Comparison of ENCODE assay signal across 8 cellular contexts in the genomic region with DNA sequence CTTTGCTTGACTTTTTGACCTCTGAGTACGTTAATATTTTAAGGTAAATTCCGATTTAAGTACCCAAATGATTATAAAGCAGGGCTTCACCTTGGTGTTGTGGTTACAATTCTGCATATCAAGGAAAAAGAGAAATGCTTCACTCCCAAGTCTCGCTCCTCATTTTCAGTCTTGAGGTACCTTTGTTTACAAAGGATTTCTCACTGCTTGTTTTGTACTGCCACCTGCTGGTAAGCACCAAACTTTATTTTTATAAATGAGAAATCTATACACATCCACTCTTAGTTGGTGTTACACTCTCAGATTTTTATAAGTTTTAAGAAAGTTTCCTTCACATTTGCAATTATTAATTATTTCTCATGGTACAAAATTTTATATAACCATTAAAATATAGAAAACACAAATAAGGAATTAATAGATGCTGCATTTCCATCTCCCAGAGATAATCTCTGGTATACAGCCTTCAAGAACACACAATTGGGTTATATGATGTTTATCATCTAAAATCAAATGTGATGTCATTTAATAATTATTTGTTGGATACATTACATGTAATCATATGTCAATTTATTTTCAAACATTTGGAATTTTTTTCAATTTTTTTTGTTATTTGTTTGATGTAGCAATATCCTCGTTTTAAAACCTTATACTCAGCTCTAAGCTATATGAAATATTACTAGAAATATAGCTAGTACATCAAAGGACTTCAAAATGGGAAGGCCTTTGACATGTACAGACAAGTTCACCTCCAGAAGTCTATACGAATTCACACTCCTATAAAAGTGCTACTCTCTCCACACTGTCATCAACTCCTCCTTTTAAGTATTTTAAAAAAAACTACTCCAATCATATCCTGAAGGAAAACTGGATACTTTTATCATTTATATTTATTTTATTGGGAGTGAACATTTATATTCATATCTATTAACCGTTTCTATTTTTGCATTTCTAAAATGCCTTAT.
DNase-seq lines count a peak whose midpoint lies in the region; ATAC-seq and TF ChIP-seq lines count a peak whose summit lies in the region.

No MANE protein-coding gene starts in this region.

- TF ChIP-seq RAD21 in IMR-90 (IDR thresholded peaks at IDR 0.05; ENCODE audit: low read length), result peak; percentile 78

- WGBS in IMR-90 (ENCODE audit: extremely low coverage in 2 of 2, insufficient read length in 1 of 2), 2 experiments, result no CpG with 5 or more reads among the region's 6 CpGs
- 37% methylated on average over 6 of the region's 6 CpGs for WGBS in esophagus muscularis mucosa
- WGBS in prostate gland, result 21% methylated on average over 6 of the region's 6 CpGs

- peak; percentile 69 for ATAC-seq in GM18867 (IDR thresholded peaks at IDR 0.05; ENCODE audit: unreplicated experiment)
- ATAC-seq in IMR-90 (ENCODE audit: low read depth), result peak; percentile 79
- ATAC-seq in GM19452 (IDR thresholded peaks at IDR 0.05; ENCODE audit: unreplicated experiment), result no peak
- no peak for ATAC-seq in GM19397 (IDR thresholded peaks at IDR 0.05; ENCODE audit: unreplicated experiment)

- no peak for TF ChIP-seq EP300 in esophagus muscularis mucosa (IDR thresholded peaks at IDR 0.05)

- no peak overlapping the region for H3K23ac ChIP-seq in IMR-90 (ENCODE audit: low read depth, low read length)

- no peak overlapping the region for H2AK9ac ChIP-seq in IMR-90 (replicated peaks; ENCODE audit: low read depth, low read length, poor library complexity)

- H3K18ac ChIP-seq in IMR-90 (ENCODE audit: low read depth, low read length), result no peak overlapping the region

- H3K4me1 ChIP-seq in IMR-90 (ENCODE audit: control insufficient read depth, insufficient read depth, low read length) (no peaks in the 10 kb centered on the region), esophagus muscularis mucosa (no peaks in the 10 kb centered on the region), prostate gland (replicated peaks) (no peaks in the 10 kb centered on the region)

- H2AK5ac ChIP-seq in IMR-90 (ENCODE audit: low read depth, low read length), result no peak overlapping the region

- no peak overlapping the region for H4K5ac ChIP-seq in IMR-90 (ENCODE audit: low read depth, low read length)

- intact Hi-C loops in IMR-90 (cut with micrococcal nuclease), result loop anchor here (1.0 to 5.0 kb wide), 2 partner anchors 256 to 995 kb away; no protein-coding TSS in a partner anchor
- intact Hi-C loops in esophagus muscularis mucosa (cut with DNase I), result loop anchor here (5.0 kb wide), 2 partner anchors 251 to 996 kb away; no protein-coding TSS in a partner anchor
- intact Hi-C loops in prostate gland (cut with DNase I), result loop anchor here (10.0 kb wide), 1 partner anchor 994 kb away; no protein-coding TSS in a partner anchor

- dilution Hi-C loops in IMR-90 (cut with HindIII; ENCODE audit: low sequenced_read_pairs, unreplicated experiment), result no loop called here

- POLR2A ChIA-PET in BJ (lab: Charles Lee) (no interaction called here), IMR-90 (lab: Charles Lee; ENCODE audit: unreplicated experiment) (no interaction called here)

- H3K36me3 ChIP-seq in BJ (ENCODE audit: control insufficient read depth, insufficient read depth, low read length), result no peaks in the 10 kb centered on the region
- H3K36me3 ChIP-seq in IMR-90 (ENCODE audit: control insufficient read depth, insufficient read depth, low read length), result no peaks in the 10 kb centered on the region
- no peaks in the 10 kb centered on the region for H3K36me3 ChIP-seq in esophagus muscularis mucosa
- no peaks in the 10 kb centered on the region for H3K36me3 ChIP-seq in prostate gland

- H3K27me3 ChIP-seq in BJ (ENCODE audit: control insufficient read depth, insufficient read depth, low read length) (peaks cover 3% of the 10 kb centered on the region; the same call in 1 of the 2 replicates), IMR-90 (ENCODE audit: control insufficient read depth, insufficient read depth, low read length) (no peaks in the 10 kb centered on the region), esophagus muscularis mucosa (no peaks in the 10 kb centered on the region), prostate gland (replicated peaks; ENCODE audit: insufficient read depth) (no peaks in the 10 kb centered on the region)

- H3K9ac ChIP-seq in IMR-90 (ENCODE audit: low read depth, low read length), result no peak overlapping the region

- no peak overlapping the region for H4K8ac ChIP-seq in IMR-90 (ENCODE audit: low read depth in 2 of 2, low read length in 2 of 2)

- H3K9me3 ChIP-seq in IMR-90 (ENCODE audit: control insufficient read depth, insufficient read depth, low read length) (no peaks in the 10 kb centered on the region), esophagus muscularis mucosa (peaks cover 0 to 4% (median 0%) of the 10 kb centered on the region in 4 donors), prostate gland (no peaks in the 10 kb centered on the region)

- in situ Hi-C loops in IMR-90 (cut with MboI; ENCODE audit: low sequenced_read_pairs), result loop anchor here (25.0 kb wide), 1 partner anchor 256 kb away; no protein-coding TSS in a partner anchor

- peak; percentile 70 for TF ChIP-seq CTCF in BJ (IDR thresholded peaks at IDR 0.05; ENCODE audit: insufficient read depth, low read depth, low read length)
- peak; percentile 79 for TF ChIP-seq CTCF in IMR-90 (conservative IDR thresholded peaks at IDR 0.05; ENCODE audit: low read depth, low read length)
- TF ChIP-seq CTCF in esophagus muscularis mucosa (IDR thresholded peaks at IDR 0.05), result peak; percentile 47 to 65 (median 62)
- peak; percentile 20 to 72 (median 68) for TF ChIP-seq CTCF in prostate gland (IDR thresholded peaks at IDR 0.05)

- no peaks in the 10 kb centered on the region for H4K20me1 ChIP-seq in IMR-90 (ENCODE audit: insufficient read depth, low read length)

- H3K79me1 ChIP-seq in IMR-90 (ENCODE audit: low read depth in 1 of 2, low read length in 2 of 2), result no peaks in the 10 kb centered on the region

- no peak overlapping the region for H2BK120ac ChIP-seq in IMR-90 (ENCODE audit: low read depth, low read length)

- BruUV-seq in IMR-90 (replicated peaks; lab: Mats Ljungman, UMichigan), result no TSS peak

- H3K9me1 ChIP-seq in IMR-90 (ENCODE audit: insufficient read depth, low read length), result no peaks in the 10 kb centered on the region

- H2BK5ac ChIP-seq in IMR-90 (ENCODE audit: low read depth, low read length, poor library complexity, severe bottlenecking), result no peak overlapping the region

- no peak overlapping the region for H2AFZ ChIP-seq in IMR-90 (replicated peaks; ENCODE audit: low read length, poor library complexity)

- no peak for DNase-seq in BJ (ENCODE audit: low read depth)
- peak; percentile 52 for DNase-seq in IMR-90
- DNase-seq in RKO (ENCODE audit: low spot score), result peak; percentile 69
- DNase-seq in esophagus muscularis mucosa (ENCODE audit: extremely low spot score), result no peak
- DNase-seq in prostate gland (ENCODE audit: low spot score), result peak; percentile 11

- TF ChIP-seq POLR2A in IMR-90 (IDR thresholded peaks at IDR 0.05; ENCODE audit: low read depth, low read length) (no peak), esophagus muscularis mucosa (IDR thresholded peaks at IDR 0.05; ENCODE audit: low read depth) (no peak), prostate gland (IDR thresholded peaks at IDR 0.05) (no peak)

- peak overlapping the region; percentile 19; the same call in 1 of the 2 replicates for H3K4me2 ChIP-seq in IMR-90 (ENCODE audit: low read depth, low read length)

- no peak overlapping the region for H4K91ac ChIP-seq in IMR-90 (ENCODE audit: insufficient read depth, low read depth, low read length)

- CTCF ChIA-PET in BJ (lab: Yijun Ruan, JAX), result interaction anchor here (0.6 to 6.8 kb wide), 14 partner anchors 11 to 995 kb away, joined by 3 to 181 read pairs (median 3); no protein-coding TSS in a partner anchor
- CTCF ChIA-PET in IMR-90 (lab: Yijun Ruan, JAX), result interaction anchor here (2.4 kb wide), 1 partner anchor 995 kb away, joined by 13 read pairs; no protein-coding TSS in a partner anchor

- no peak overlapping the region for H3K4ac ChIP-seq in IMR-90 (ENCODE audit: low read depth, low read length)

- H3K56ac ChIP-seq in IMR-90 (ENCODE audit: extremely low read depth, insufficient read depth, low read length), result no peak overlapping the region

- no peak overlapping the region for H3K4me3 ChIP-seq in BJ (ENCODE audit: low read depth, low read length)
- no peak overlapping the region for H3K4me3 ChIP-seq in IMR-90 (ENCODE audit: insufficient read depth, low read depth, low read length)
- H3K4me3 ChIP-seq in esophagus muscularis mucosa, result no peak overlapping the region
- no peak overlapping the region for H3K4me3 ChIP-seq in prostate gland

- no peak overlapping the region for H3K27ac ChIP-seq in IMR-90 (ENCODE audit: insufficient read depth, low read length)
- no peak overlapping the region for H3K27ac ChIP-seq in esophagus muscularis mucosa (replicated peaks in 1 of 4)
- no peak overlapping the region for H3K27ac ChIP-seq in prostate gland

- no peak overlapping the region for H3K14ac ChIP-seq in IMR-90 (replicated peaks; ENCODE audit: low read depth, low read length)

- H2BK15ac ChIP-seq in IMR-90 (ENCODE audit: low read depth, low read length), result no peak overlapping the region

- no peak overlapping the region for H2BK20ac ChIP-seq in IMR-90 (ENCODE audit: low read depth, low read length)

TF ChIP-seq in IMR-90, 13 proteins besides CTCF, POLR2A, EP300 and RAD21:
- TF ChIP-seq SMC3 (IDR thresholded peaks at IDR 0.05; ENCODE audit: low read depth, low read length) (peak; percentile 50), BHLHE40 (IDR thresholded peaks at IDR 0.05; ENCODE audit: low read depth, low read length) (no peak)

Comparison
In these comparisons a context has a peak if more than half of its experiments do, and no peak if none do; other contexts are left out.
1. DNase-seq: peak in IMR-90 (single experiment), RKO (single experiment) and prostate gland (single experiment); none in BJ (single experiment) and esophagus muscularis mucosa (single experiment).
2. ATAC-seq: peak in GM18867 (single experiment) and IMR-90 (single experiment); none in GM19452 (single experiment) and GM19397 (single experiment).
3. Peak in every context shown above with its lines, with median percentiles within 50 percentile points of each other: CTCF ChIP-seq.